14 cellular contexts compared by ENCODE assay signal in genomic region chr12:83954939-83955601, GRCh38.
DNase-seq lines count a peak whose midpoint lies in the region; ATAC-seq and TF ChIP-seq lines count a peak whose summit lies in the region.
"Had no signal": no experiment of that assay in that cellular context is flagged by ENCODE, and none has a peak within 500 bp of the region (broad histone marks: within the 10 kb centered on the region; RNA-seq: fewer than 3 reads in every experiment).

No MANE protein-coding gene starts in this region.

- H4K20me1 ChIP-seq in mammary epithelial cell (ENCODE audit: insufficient read depth, low read length) = no peaks in the 10 kb centered on the region

- peaks cover 3% of the 10 kb centered on the region for H3K9me3 Mint-ChIP-seq in nephron
- peaks cover 10% of the 10 kb centered on the region for H3K9me3 Mint-ChIP-seq in activated naive CD8-positive, alpha-beta T cell treated with anti-CD3 and anti-CD28 coated beads, Interleukin-2, amount 50 U/mL, for 24 hours

- H3K4me3 Mint-ChIP-seq in nephron = no peak overlapping the region
- H3K4me3 Mint-ChIP-seq in activated naive CD8-positive, alpha-beta T cell treated with anti-CD3 and anti-CD28 coated beads, Interleukin-2, amount 50 U/mL, for 24 hours = no peak overlapping the region

- no peaks in the 10 kb centered on the region for H3K27me3 Mint-ChIP-seq in nephron (ENCODE audit: low read depth)
- no peaks in the 10 kb centered on the region for H3K27me3 Mint-ChIP-seq in activated naive CD8-positive, alpha-beta T cell treated with anti-CD3 and anti-CD28 coated beads, Interleukin-2, amount 50 U/mL, for 24 hours

- H3K4me2 ChIP-seq in mammary epithelial cell (ENCODE audit: insufficient read depth, low read depth, low read length) = no peak overlapping the region

- no peak overlapping the region for H3K9ac ChIP-seq in mammary epithelial cell (ENCODE audit: insufficient read depth, low read length)

- WGBS in mammary epithelial cell (ENCODE audit: low coverage, missing lambda C conversion rate) = 90% methylated on average over 3 of the region's 3 CpGs

- intact Hi-C loops in mammary epithelial cell (cut with micrococcal nuclease) = loop anchor here (1.0 to 10.0 kb wide), 2 partner anchors 129 to 550 kb away; no protein-coding TSS in a partner anchor

- TF ChIP-seq CTCF in GM12872 (IDR thresholded peaks at IDR 0.05; ENCODE audit: insufficient read depth, low read depth, low read length) (peak; percentile 24; the same call in 1 of the 3 replicates), mammary epithelial cell (conservative IDR thresholded peaks at IDR 0.05 in 1 of 2, IDR thresholded peaks at IDR 0.05 in 1 of 2; ENCODE audit: extremely low read depth in 1 of 2, insufficient read depth in 1 of 2, low read depth in 1 of 2, low read length in 2 of 2) (peak in 1 of 2 donors; percentile 52), nephron (IDR thresholded peaks at IDR 0.05; ENCODE audit: unreplicated experiment in 3 of 3) (peak in 1 of 3 experiments; percentile 16)

- H3K36me3 Mint-ChIP-seq in nephron (ENCODE audit: low read depth) = no peaks in the 10 kb centered on the region
- H3K36me3 Mint-ChIP-seq in activated naive CD8-positive, alpha-beta T cell treated with anti-CD3 and anti-CD28 coated beads, Interleukin-2, amount 50 U/mL, for 24 hours (ENCODE audit: low read depth) = no peaks in the 10 kb centered on the region

- no peaks in the 10 kb centered on the region for H3K36me3 ChIP-seq in mammary epithelial cell (ENCODE audit: insufficient read depth, low read length)
- H3K36me3 ChIP-seq: transverse colon had no signal

- no peak overlapping the region for H2AFZ ChIP-seq in mammary epithelial cell (ENCODE audit: low read depth, low read length)

- peak; percentile 16 for DNase-seq in NAMALWA (ENCODE audit: low spot score)
- peak; percentile 12 for DNase-seq in mammary epithelial cell
- DNase-seq in HEK293T (ENCODE audit: extremely low spot score) = no peak
- no peak for DNase-seq in NOMO-1 (lab: John Stamatoyannopoulos, UW; ENCODE audit: unreplicated experiment in 2 of 2)
- DNase-seq in activated naive CD8-positive, alpha-beta T cell treated with anti-CD3 and anti-CD28 coated beads, Interleukin-2, amount 50 U/mL, for 24 hours = no peak
- DNase-seq: effector CD8-positive, alpha-beta T cell; NCI-H1105 treated with DMSO at 0.1 percent for 48 hours; NCI-H524; occipital lobe; SIG-M5; transverse colon had no signal

- no peak overlapping the region for H3K4me3 ChIP-seq in mammary epithelial cell (replicated peaks in 1 of 3; ENCODE audit: insufficient read depth in 1 of 3, low read depth in 2 of 3, low read length in 3 of 3)
- H3K4me3 ChIP-seq: transverse colon had no signal

- BruUV-seq in mammary epithelial cell (replicated peaks; lab: Mats Ljungman, UMichigan) = no TSS peak

- in situ Hi-C loops in mammary epithelial cell (cut with MboI; ENCODE audit: low sequenced_read_pairs in 2 of 2) = no loop called here

- H3K27ac Mint-ChIP-seq in nephron = peak overlapping the region; percentile 9 to 27 (median 16)
- no peak overlapping the region for H3K27ac Mint-ChIP-seq in activated naive CD8-positive, alpha-beta T cell treated with anti-CD3 and anti-CD28 coated beads, Interleukin-2, amount 50 U/mL, for 24 hours

- H3K79me2 ChIP-seq in mammary epithelial cell (ENCODE audit: insufficient read depth, low read length) = no peaks in the 10 kb centered on the region

- CTCF ChIA-PET in mammary epithelial cell (lab: Charles Lee; ENCODE audit: low non-redundant PET) = no interaction called here
- CTCF ChIA-PET in HEK293T (lab: Yijun Ruan, JAX) = no interaction called here

- POLR2A ChIA-PET in HEK293T (lab: Yijun Ruan, JAX) = no interaction called here

- no peaks in the 10 kb centered on the region for H3K9me3 ChIP-seq in mammary epithelial cell (replicated peaks; ENCODE audit: insufficient read depth, low read length)
- H3K9me3 ChIP-seq: transverse colon had no signal

- H3K4me1 ChIP-seq in mammary epithelial cell (ENCODE audit: insufficient read depth, low read length) = no peaks in the 10 kb centered on the region
- H3K4me1 ChIP-seq: transverse colon had no signal

- H3K27me3 ChIP-seq in mammary epithelial cell (ENCODE audit: insufficient read depth, low read length) = no peaks in the 10 kb centered on the region
- H3K27me3 ChIP-seq: transverse colon had no signal

- dilution Hi-C loops in mammary epithelial cell (cut with HindIII; ENCODE audit: low sequenced_read_pairs) = no loop called here

- peaks cover 6% of the 10 kb centered on the region for H3K4me1 Mint-ChIP-seq in nephron
- no peaks in the 10 kb centered on the region for H3K4me1 Mint-ChIP-seq in activated naive CD8-positive, alpha-beta T cell treated with anti-CD3 and anti-CD28 coated beads, Interleukin-2, amount 50 U/mL, for 24 hours

- no peak for ATAC-seq in GM19023 (IDR thresholded peaks at IDR 0.05; ENCODE audit: unreplicated experiment)
- no peak for ATAC-seq in activated naive CD8-positive, alpha-beta T cell treated with anti-CD3 and anti-CD28 coated beads, Interleukin-2, amount 50 U/mL, for 24 hours

- H3K27ac ChIP-seq in mammary epithelial cell (ENCODE audit: insufficient read depth, low read depth, low read length) = no peak overlapping the region
- H3K27ac ChIP-seq: transverse colon had no signal

TF ChIP-seq in HEK293T, 16 proteins besides CTCF, POLR2A, EP300 and RAD21:
- TF ChIP-seq PKNOX1 (IDR thresholded peaks at IDR 0.05) = no peak
- no peak for TF ChIP-seq SP1 (IDR thresholded peaks at IDR 0.05)
- no peak for TF ChIP-seq BHLHE40 (IDR thresholded peaks at IDR 0.05; ENCODE audit: borderline replicate concordance)
- no peak for TF ChIP-seq L3MBTL2 (conservative IDR thresholded peaks at IDR 0.05)
- TF ChIP-seq FOXA1 (IDR thresholded peaks at IDR 0.05) = no peak
- no peak for TF ChIP-seq FOXM1 (IDR thresholded peaks at IDR 0.05; ENCODE audit: borderline replicate concordance)
- TF ChIP-seq HDGF (IDR thresholded peaks at IDR 0.05; ENCODE audit: borderline replicate concordance) = no peak
- no peak for TF ChIP-seq LEF1 (IDR thresholded peaks at IDR 0.05; ENCODE audit: borderline replicate concordance)
- TF ChIP-seq ZNF384 (IDR thresholded peaks at IDR 0.05) = no peak
- TF ChIP-seq CTBP1 (IDR thresholded peaks at IDR 0.05; ENCODE audit: borderline replicate concordance) = no peak
- no peak for TF ChIP-seq FOXK2 (IDR thresholded peaks at IDR 0.05)
- no peak for TF ChIP-seq NFRKB (IDR thresholded peaks at IDR 0.05)

Comparison
In these comparisons a context has a peak if more than half of its experiments do, and no peak if none do; other contexts are left out.
1. DNase-seq: peak in NAMALWA (single experiment) and mammary epithelial cell (single experiment); none in HEK293T (single experiment), NOMO-1 (0 of 2) and activated naive CD8-positive, alpha-beta T cell treated with anti-CD3 and anti-CD28 coated beads, Interleukin-2, amount 50 U/mL, for 24 hours (single experiment).